Comparison of ENCODE assay signal across 12 cellular contexts in the genomic region with DNA sequence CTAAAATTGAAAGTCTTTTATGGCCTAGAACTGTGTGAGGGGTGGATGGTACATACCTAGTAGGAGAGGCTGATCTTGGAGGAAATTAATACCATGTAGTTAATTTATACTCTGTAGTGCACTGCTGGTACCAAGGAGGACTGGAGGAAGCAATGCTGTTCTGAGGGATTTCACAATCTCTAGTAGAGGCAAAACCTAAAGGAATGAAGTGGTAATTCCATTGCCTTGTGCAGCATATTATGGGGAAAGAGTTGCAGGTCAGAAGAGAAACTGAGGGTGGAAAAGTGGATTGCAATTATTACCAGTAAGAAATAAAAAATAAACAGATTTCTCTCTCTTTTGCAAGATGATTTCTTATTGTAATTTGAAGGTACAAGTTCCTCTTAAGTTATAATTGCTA. TPM values are rescaled to one million over a fixed set of nuclear protein-coding genes. Genes with fewer than 3 reads are reported as not detected.
A peak's percentile ranks its signal among the peaks of the same experiment; 100 is the strongest.
DNase-seq lines count a peak whose midpoint lies in the region; ATAC-seq, FAIRE-seq and TF ChIP-seq lines count a peak whose summit lies in the region.
"Had no signal": no experiment of that assay in that cellular context is flagged by ENCODE, and none has a peak within 500 bp of the region (broad histone marks: within the 10 kb centered on the region; RNA-seq: fewer than 3 reads in every experiment).

No MANE protein-coding gene starts in this region.

- H3K36me3 ChIP-seq in SK-N-MC (ENCODE audit: insufficient read depth, low read length), result peaks cover 17% of the 10 kb centered on the region

- peak overlapping the region; percentile 26 for H3K27ac ChIP-seq in SK-N-MC

- H3K9me3 ChIP-seq in SK-N-MC (ENCODE audit: low read depth, low read length), result no peaks in the 10 kb centered on the region

- H3K9ac ChIP-seq in SK-N-MC (ENCODE audit: insufficient read length), result no peak overlapping the region

- ATAC-seq in HG02884 (IDR thresholded peaks at IDR 0.05; ENCODE audit: unreplicated experiment), result no peak
- no peak for ATAC-seq in GM18873 (IDR thresholded peaks at IDR 0.05; ENCODE audit: low FRiP score, unreplicated experiment)

- H3K4me3 ChIP-seq in SK-N-MC (peak overlapping the region; percentile 99), fibroblast of villous mesenchyme (ENCODE audit: low read depth, low read length) (peak overlapping the region; percentile 80)
- H3K4me3 ChIP-seq: lung had no signal

- DNase-seq in AG08396 (ENCODE audit: low spot score) (peak; percentile 51), GM12891 (ENCODE audit: insufficient read length, low spot score) (no peak), SK-N-MC (ENCODE audit: low read depth, low spot score) (no peak), fibroblast of villous mesenchyme (ENCODE audit: low read depth) (peak; percentile 73), mesenteric fat pad (ENCODE audit: low spot score) (no peak), nucleus accumbens (lab: John Stamatoyannopoulos, UW) (no peak)
- DNase-seq: NCI-H187, T1000 had no signal

- FAIRE-seq in GM12891 (lab: Jason Lieb, UNC), result peak; percentile 35
- FAIRE-seq: bronchial epithelial cell had no signal

- TF ChIP-seq CTCF in fibroblast of villous mesenchyme (IDR thresholded peaks at IDR 0.05; ENCODE audit: insufficient read depth, low read depth, low read length), result no peak

- TF ChIP-seq POLR2A in GM12891 (IDR thresholded peaks at IDR 0.05; ENCODE audit: low read depth, low read length), result no peak

TF ChIP-seq in GM12891, 5 proteins besides CTCF, POLR2A, EP300 and RAD21:
- TF ChIP-seq POLR2AphosphoS5 (IDR thresholded peaks at IDR 0.05; ENCODE audit: low read depth, low read length), result no peak
- TF ChIP-seq POU2F2 (IDR thresholded peaks at IDR 0.05; ENCODE audit: low read depth, low read length), result no peak
- TF ChIP-seq PAX5 (IDR thresholded peaks at IDR 0.05; ENCODE audit: insufficient read depth, low read length, severe bottlenecking), result no peak
- TF ChIP-seq TAF1 (IDR thresholded peaks at IDR 0.05; ENCODE audit: low read depth, low read length), result no peak
- no peak for TF ChIP-seq SPI1 (IDR thresholded peaks at IDR 0.05; ENCODE audit: low read depth, low read length)
TF ChIP-seq in GM12891: peak in this region for 0.

RNA-seq across cellular contexts. Expression of a gene that starts 2.2 kb away (rescaled TPM):
- polyA plus RNA-seq in GM12891 (2012; ENCODE audit: low read depth, missing spikeins), result 28.5 TPM
- total RNA-seq in fibroblast of villous mesenchyme, result 33.5 and 58.3 TPM in 2 replicates
- 32.1 TPM for total RNA-seq in mesenteric fat pad

Comparison
In these comparisons a context has a peak if more than half of its experiments do, and no peak if none do; other contexts are left out.
1. DNase-seq: peak in AG08396 (single experiment) and fibroblast of villous mesenchyme (single experiment); none in GM12891 (single experiment), SK-N-MC (single experiment), mesenteric fat pad (single experiment) and nucleus accumbens (0 of 56).